1 cellular context compared by ENCODE assay signal in the genomic region with DNA sequence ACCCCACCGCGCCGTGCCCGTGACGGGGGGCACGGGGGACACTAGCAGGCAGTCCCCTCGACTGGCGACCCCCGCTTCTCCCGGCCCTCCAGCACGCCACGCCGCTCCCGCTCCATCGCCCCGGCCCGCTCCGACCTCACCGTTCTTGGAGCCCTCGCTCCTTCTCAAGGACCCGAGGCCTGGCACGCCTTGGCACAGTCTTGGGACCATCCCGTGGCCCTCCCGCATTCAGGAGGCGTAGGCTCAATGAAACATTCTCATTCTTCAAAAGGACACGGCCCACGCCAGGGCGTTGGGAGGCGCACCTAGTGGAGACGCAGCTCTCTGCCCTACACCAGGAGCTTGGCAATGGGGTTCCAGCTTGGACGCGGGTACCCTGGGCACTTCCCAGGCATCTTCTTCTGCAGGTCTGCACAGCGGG.
TF ChIP-seq lines count a peak whose summit lies in the region.

No MANE protein-coding gene starts in this region.

TF ChIP-seq in SK-N-SH, 30 proteins besides CTCF, POLR2A, EP300 and RAD21 (continued from another document):
- TF ChIP-seq POLR2AphosphoS5 (IDR thresholded peaks at IDR 0.05; ENCODE audit: low read depth, low read length) (no peak), FOSL2 (IDR thresholded peaks at IDR 0.05; ENCODE audit: borderline replicate concordance, low read depth) (no peak), GATA2 (CRISPR knock-in tag; IDR thresholded peaks at IDR 0.05) (no peak), JUND (IDR thresholded peaks at IDR 0.05) (no peak), MEF2A (IDR thresholded peaks at IDR 0.05; ENCODE audit: borderline replicate concordance, low read depth) (no peak)
- TF ChIP-seq, protein P1, sequence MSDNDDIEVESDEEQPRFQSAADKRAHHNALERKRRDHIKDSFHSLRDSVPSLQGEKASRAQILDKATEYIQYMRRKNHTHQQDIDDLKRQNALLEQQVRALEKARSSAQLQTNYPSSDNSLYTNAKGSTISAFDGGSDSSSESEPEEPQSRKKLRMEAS (IDR thresholded peaks at IDR 0.05; ENCODE audit: low read depth), result no peak
